8 cellular contexts compared by ENCODE assay signal in the genomic region with DNA sequence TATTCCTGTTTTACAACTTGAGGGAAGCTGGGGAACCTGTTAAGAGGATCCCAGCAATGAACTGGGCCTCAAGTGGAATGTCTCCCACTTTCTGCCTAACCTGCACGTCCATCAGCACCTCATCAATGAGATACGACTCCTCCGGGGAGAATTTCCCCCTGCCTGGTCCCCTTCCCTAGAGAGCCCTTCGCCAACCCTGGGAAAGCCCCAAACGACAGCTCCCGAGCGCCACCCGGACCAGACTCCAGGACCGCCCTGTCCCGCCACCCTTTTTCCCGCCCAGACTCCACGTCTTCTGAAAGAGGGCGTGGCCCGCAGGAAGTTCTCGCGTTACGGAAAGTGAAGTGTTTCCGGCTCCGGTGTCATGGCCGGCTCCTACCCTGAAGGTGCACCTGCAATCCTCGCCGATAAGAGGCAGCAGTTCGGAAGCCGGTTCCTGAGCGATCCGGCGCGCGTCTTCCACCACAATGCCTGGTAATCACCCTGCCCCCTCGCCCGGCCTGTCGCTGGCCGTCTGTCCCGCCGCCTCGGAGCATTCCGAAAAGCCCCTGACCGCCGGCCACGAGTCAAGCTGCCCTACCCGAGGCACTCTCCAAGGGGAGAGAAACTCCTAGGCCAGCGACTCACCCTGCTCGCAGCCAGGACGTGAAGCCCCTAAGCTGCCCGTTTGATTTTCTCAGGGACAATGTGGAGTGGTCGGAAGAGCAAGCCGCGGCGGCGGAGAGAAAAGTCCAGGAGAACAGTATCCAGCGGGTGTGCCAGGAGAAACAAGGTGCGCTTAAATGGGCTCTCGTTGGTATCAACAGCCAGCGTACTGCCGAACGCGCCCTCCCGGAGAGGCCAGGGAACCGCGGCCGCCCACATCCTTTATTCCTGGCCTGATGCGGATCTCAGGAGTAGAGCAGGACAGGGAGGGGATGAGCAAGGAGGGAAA. TPM values are rescaled to one million over a fixed set of nuclear protein-coding genes. Genes with fewer than 3 reads are reported as not detected.
DNase-seq lines count a peak whose midpoint lies in the region; ATAC-seq and TF ChIP-seq lines count a peak whose summit lies in the region.
"Not testable (repeated sequence)": the region's sequence is repeated elsewhere in the genome, so short reads cannot be mapped to it uniquely, and the experiment has no call there.

A gene with protein sequence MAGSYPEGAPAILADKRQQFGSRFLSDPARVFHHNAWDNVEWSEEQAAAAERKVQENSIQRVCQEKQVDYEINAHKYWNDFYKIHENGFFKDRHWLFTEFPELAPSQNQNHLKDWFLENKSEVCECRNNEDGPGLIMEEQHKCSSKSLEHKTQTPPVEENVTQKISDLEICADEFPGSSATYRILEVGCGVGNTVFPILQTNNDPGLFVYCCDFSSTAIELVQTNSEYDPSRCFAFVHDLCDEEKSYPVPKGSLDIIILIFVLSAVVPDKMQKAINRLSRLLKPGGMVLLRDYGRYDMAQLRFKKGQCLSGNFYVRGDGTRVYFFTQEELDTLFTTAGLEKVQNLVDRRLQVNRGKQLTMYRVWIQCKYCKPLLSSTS (plus strand): TSS at position 347 of the 934 bp plus-strand sequence. CDS start 18 bp downstream, at position 365.

- POLR2A ChIA-PET in activated B cell treated with CpG ODN at 0.5 μM for 24 hours (lab: Charles Lee) = interaction anchor here (1.4 to 1.7 kb wide), 2 partner anchors 21 to 386 kb away, joined by 3 to 5 read pairs; partner anchors contain the start of genes ATP6V1F and HILPDA

- H3K4me3 Mint-ChIP-seq in activated B cell treated with CpG ODN at 0.5 μM for 24 hours = peak within 1 kb of the TSS; percentile 98
- peak within 1 kb of the TSS; percentile 96 for H3K4me3 Mint-ChIP-seq in central memory CD8-positive, alpha-beta T cell

- peak; percentile 72 for TF ChIP-seq POLR2A in GM18951 (IDR thresholded peaks at IDR 0.05; ENCODE audit: extremely low read depth, insufficient read depth, insufficient read length)

- CTCF ChIA-PET in activated B cell treated with CpG ODN at 0.5 μM for 24 hours (lab: Charles Lee) = interaction anchor here (0.9 kb wide), 1 partner anchor 15 kb away, joined by 3 read pairs; no protein-coding TSS in a partner anchor

- H3K9me3 Mint-ChIP-seq in activated B cell treated with CpG ODN at 0.5 μM for 24 hours; central memory CD8-positive, alpha-beta T cell: not testable (repeated sequence)

- H3K4me1 Mint-ChIP-seq in activated B cell treated with CpG ODN at 0.5 μM for 24 hours = peaks cover 21% of the 10 kb centered on the region
- H3K4me1 Mint-ChIP-seq in central memory CD8-positive, alpha-beta T cell = peaks cover 17% of the 10 kb centered on the region

- H3K27ac Mint-ChIP-seq in activated B cell treated with CpG ODN at 0.5 μM for 24 hours = peak within 1 kb of the TSS; percentile 93
- H3K27ac Mint-ChIP-seq in central memory CD8-positive, alpha-beta T cell (ENCODE audit: low read depth) = peak within 1 kb of the TSS; percentile 95

- peak; percentile 48 for TF ChIP-seq CTCF in AG09309 (IDR thresholded peaks at IDR 0.05; ENCODE audit: control insufficient read depth, insufficient read depth, low read depth, low read length, missing control alignments)
- TF ChIP-seq CTCF in activated B cell treated with CpG ODN at 0.5 μM for 24 hours (IDR thresholded peaks at IDR 0.05) = not testable (repeated sequence)

- H3K36me3 Mint-ChIP-seq in activated B cell treated with CpG ODN at 0.5 μM for 24 hours (ENCODE audit: low read depth) = peaks cover 28% of the 10 kb centered on the region
- H3K36me3 Mint-ChIP-seq in central memory CD8-positive, alpha-beta T cell (ENCODE audit: insufficient read depth) = not testable (repeated sequence)

- ATAC-seq in HG03196 (IDR thresholded peaks at IDR 0.05; ENCODE audit: unreplicated experiment) = peak; percentile 93
- peak; percentile 93 for ATAC-seq in activated B cell treated with CpG ODN at 0.5 μM for 24 hours (ENCODE audit: low read depth)
- ATAC-seq in central memory CD8-positive, alpha-beta T cell (replicated peaks; ENCODE audit: extremely low read depth, poor library complexity, severe bottlenecking) = peak; percentile 98

- intact Hi-C loops in activated B cell treated with CpG ODN at 0.5 μM for 24 hours (cut with micrococcal nuclease) = loop anchor here (1.0 to 10.0 kb wide), 6 partner anchors 21 to 738 kb away; partner anchors contain the start of genes ATP6V1F, HILPDA, RBM28 and TNPO3

- in situ Hi-C loops in GM18951 (cut with MboI; ENCODE audit: low sequenced_read_pairs, unreplicated experiment) = not testable (repeated sequence)

- H3K27me3 Mint-ChIP-seq in activated B cell treated with CpG ODN at 0.5 μM for 24 hours; central memory CD8-positive, alpha-beta T cell: not testable (repeated sequence)

- H3K4me3 ChIP-seq in AG09309 (ENCODE audit: control insufficient read depth, low read depth, low read length) = peak within 1 kb of the TSS; percentile 77

- DNase-seq in AG09309 (ENCODE audit: low read depth) (peak; percentile 56), NCI-H226 (peak; percentile 91), activated B cell treated with CpG ODN at 0.5 μM for 24 hours (peak; percentile 74), iris pigment epithelial cell (ENCODE audit: low read depth) (peak; percentile 92)
- peak; percentile 72 to 77 for DNase-seq in central memory CD8-positive, alpha-beta T cell (ENCODE audit: low spot score in 2 of 2)
- peak; percentile 92 to 94 (median 92) for DNase-seq in stimulated activated CD4-positive, alpha-beta T cell treated with anti-CD3 and anti-CD28 coated beads, Interleukin-12 subunit alpha, Interleukin-12 subunit beta, amount 100 ng/mL, for 48 hours (ENCODE audit: low read depth in 2 of 3, low spot score in 1 of 3)

RNA-seq across cellular contexts. Expression of the gene that starts here (rescaled TPM):
- 32.7 and 35.7 TPM in 2 replicates for total RNA-seq in activated B cell treated with CpG ODN at 0.5 μM for 24 hours

Comparison
In these comparisons a context has a peak if more than half of its experiments do, and no peak if none do; other contexts are left out.
1. Peak in every context shown above with its lines: DNase-seq, ATAC-seq and H3K4me3 ChIP-seq.